Comparison of ENCODE assay signal across 8 cellular contexts in the genomic region with DNA sequence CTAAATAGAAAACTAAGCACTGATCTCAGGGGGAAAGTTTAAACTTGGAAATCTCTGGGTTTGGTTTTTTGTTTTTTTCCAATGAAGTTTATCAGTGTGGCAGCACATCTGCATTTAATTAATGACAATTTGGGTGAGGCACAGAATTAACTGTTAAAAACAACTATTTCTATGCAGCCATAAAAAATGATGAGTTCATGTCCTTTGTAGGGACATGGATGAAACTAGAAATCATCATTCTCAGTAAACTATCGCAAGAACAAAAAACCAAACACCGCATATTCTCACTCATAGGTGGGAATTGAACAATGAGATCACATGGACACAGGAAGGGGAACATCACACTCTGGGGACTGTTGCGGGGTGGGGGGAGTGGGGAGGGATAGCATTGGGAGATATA.
DNase-seq lines count a peak whose midpoint lies in the region; ATAC-seq and TF ChIP-seq lines count a peak whose summit lies in the region.
"Not testable (repeated sequence)": the region's sequence is repeated elsewhere in the genome, so short reads cannot be mapped to it uniquely, and the experiment has no call there.

No MANE protein-coding gene starts in this region.

- H3K9ac ChIP-seq in BLaER1 treated with 17β-estradiol and CSF1 and Interleukin-3, amounts not matched to agents 10 nM and 100 nM = peak overlapping the region in 10 of 11 experiments; percentile 11 to 92 (median 72); a peak in 19 of 22 replicates

- peaks cover 44 to 98% (median 95%) of the 10 kb centered on the region in 10 experiments for H3K4me1 ChIP-seq in BLaER1 treated with 17β-estradiol and CSF1 and Interleukin-3, amounts not matched to agents 10 nM and 100 nM
- H3K4me1 ChIP-seq in thymus (ENCODE audit: control insufficient read depth, insufficient read depth, low read length) = peaks cover 56% of the 10 kb centered on the region

- POLR2A ChIA-PET in activated CD8-positive, alpha-beta T cell treated with anti-CD3 and anti-CD28 coated beads, Interleukin-2, amount 10 ng/mL, durations not matched to agents 7 days and 5 days (lab: Charles Lee) = interaction anchor here (0.6 to 8.0 kb wide), 5 partner anchors 10 to 572 kb away, joined by 3 to 34 read pairs (median 12); no protein-coding TSS in a partner anchor
- POLR2A ChIA-PET in naive thymus-derived CD8-positive, alpha-beta T cell (lab: Charles Lee) = interaction anchor here (1.1 to 34.2 kb wide), 3 partner anchors 10 to 60 kb away, joined by 3 to 760 read pairs (median 140); no protein-coding TSS in a partner anchor

- H3K9me3 Mint-ChIP-seq in T-helper 1 cell treated with Interleukin-12 subunit alpha and Interleukin-12 subunit beta and Interleukin-4 antibody, amounts not matched to agents 30 μg/mL and 1 μg/mL, for 36 hours; activated CD8-positive, alpha-beta T cell treated with anti-CD3 and anti-CD28 coated beads, Interleukin-2, amount 10 ng/mL, durations not matched to agents 7 days and 5 days (ENCODE audit: insufficient read depth); activated naive CD4-positive, alpha-beta T cell treated with anti-CD3 and anti-CD28 coated beads, Interleukin-2, amount 50 U/mL, for 24 hours; endothelial cell (ENCODE audit: unreplicated experiment); naive thymus-derived CD8-positive, alpha-beta T cell: not testable (repeated sequence)

- peak overlapping the region; percentile 89 for H3K4me3 Mint-ChIP-seq in T-helper 1 cell treated with Interleukin-12 subunit alpha and Interleukin-12 subunit beta and Interleukin-4 antibody, amounts not matched to agents 30 μg/mL and 1 μg/mL, for 36 hours
- H3K4me3 Mint-ChIP-seq in activated CD8-positive, alpha-beta T cell treated with anti-CD3 and anti-CD28 coated beads, Interleukin-2, amount 10 ng/mL, durations not matched to agents 7 days and 5 days = peak overlapping the region; percentile 86
- peak overlapping the region; percentile 87 for H3K4me3 Mint-ChIP-seq in activated naive CD4-positive, alpha-beta T cell treated with anti-CD3 and anti-CD28 coated beads, Interleukin-2, amount 50 U/mL, for 24 hours
- H3K4me3 Mint-ChIP-seq in endothelial cell (ENCODE audit: unreplicated experiment) = not testable (repeated sequence)
- H3K4me3 Mint-ChIP-seq in naive thymus-derived CD8-positive, alpha-beta T cell = peak overlapping the region; percentile 75 to 93 (median 88)

- H4K20me1 ChIP-seq in BLaER1 treated with 17β-estradiol and CSF1 and Interleukin-3, amounts not matched to agents 10 nM and 100 nM = peaks cover 0 to 85% (median 0%) of the 10 kb centered on the region in 11 experiments; a peak in 6 of 22 replicates

- not testable (repeated sequence) for H3K27me3 Mint-ChIP-seq in T-helper 1 cell treated with Interleukin-12 subunit alpha and Interleukin-12 subunit beta and Interleukin-4 antibody, amounts not matched to agents 30 μg/mL and 1 μg/mL, for 36 hours (ENCODE audit: low read depth); activated CD8-positive, alpha-beta T cell treated with anti-CD3 and anti-CD28 coated beads, Interleukin-2, amount 10 ng/mL, durations not matched to agents 7 days and 5 days (ENCODE audit: low read depth); activated naive CD4-positive, alpha-beta T cell treated with anti-CD3 and anti-CD28 coated beads, Interleukin-2, amount 50 U/mL, for 24 hours; endothelial cell (ENCODE audit: unreplicated experiment); naive thymus-derived CD8-positive, alpha-beta T cell

- H3K27me3 ChIP-seq in BLaER1 treated with 17β-estradiol and CSF1 and Interleukin-3, amounts not matched to agents 10 nM and 100 nM; thymus (ENCODE audit: control insufficient read depth, insufficient read depth): not testable (repeated sequence)

- H3K4me2 ChIP-seq in BLaER1 treated with 17β-estradiol and CSF1 and Interleukin-3, amounts not matched to agents 10 nM and 100 nM = peak overlapping the region; percentile 66 to 92 (median 76)

- not testable (repeated sequence) for TF ChIP-seq CTCF in GM12865 (IDR thresholded peaks at IDR 0.05; ENCODE audit: insufficient read depth, low read depth, low read length, missing control alignments); endothelial cell (IDR thresholded peaks at IDR 0.05; ENCODE audit: unreplicated experiment)

- DNase-seq in GM12865 (ENCODE audit: low read depth); activated CD8-positive, alpha-beta T cell treated with anti-CD3 and anti-CD28 coated beads, Interleukin-2, amount 10 ng/mL, durations not matched to agents 7 days and 5 days; endothelial cell (ENCODE audit: low spot score); naive thymus-derived CD8-positive, alpha-beta T cell: not testable (repeated sequence)

- peaks cover 79% of the 10 kb centered on the region for H3K36me3 Mint-ChIP-seq in T-helper 1 cell treated with Interleukin-12 subunit alpha and Interleukin-12 subunit beta and Interleukin-4 antibody, amounts not matched to agents 30 μg/mL and 1 μg/mL, for 36 hours (ENCODE audit: low read depth)
- peaks cover 89% of the 10 kb centered on the region for H3K36me3 Mint-ChIP-seq in activated CD8-positive, alpha-beta T cell treated with anti-CD3 and anti-CD28 coated beads, Interleukin-2, amount 10 ng/mL, durations not matched to agents 7 days and 5 days (ENCODE audit: low read depth)
- peaks cover 37% of the 10 kb centered on the region for H3K36me3 Mint-ChIP-seq in activated naive CD4-positive, alpha-beta T cell treated with anti-CD3 and anti-CD28 coated beads, Interleukin-2, amount 50 U/mL, for 24 hours
- H3K36me3 Mint-ChIP-seq in endothelial cell (ENCODE audit: low read depth, unreplicated experiment) = not testable (repeated sequence)
- H3K36me3 Mint-ChIP-seq in naive thymus-derived CD8-positive, alpha-beta T cell = peaks cover 0 to 50% (median 28%) of the 10 kb centered on the region in 3 donors

- CTCF ChIA-PET in activated CD8-positive, alpha-beta T cell treated with anti-CD3 and anti-CD28 coated beads, Interleukin-2, amount 10 ng/mL, durations not matched to agents 7 days and 5 days (lab: Charles Lee) = interaction anchor here (0.6 to 2.4 kb wide), 3 partner anchors 17 to 79 kb away, joined by 3 to 6 read pairs (median 3); no protein-coding TSS in a partner anchor

- 81% methylated on average over 2 of the region's 3 CpGs for WGBS in thymus

- peaks cover 42% of the 10 kb centered on the region for H3K4me1 Mint-ChIP-seq in T-helper 1 cell treated with Interleukin-12 subunit alpha and Interleukin-12 subunit beta and Interleukin-4 antibody, amounts not matched to agents 30 μg/mL and 1 μg/mL, for 36 hours (ENCODE audit: low read depth)
- not testable (repeated sequence) for H3K4me1 Mint-ChIP-seq in activated CD8-positive, alpha-beta T cell treated with anti-CD3 and anti-CD28 coated beads, Interleukin-2, amount 10 ng/mL, durations not matched to agents 7 days and 5 days (ENCODE audit: low read depth)
- peaks cover 35% of the 10 kb centered on the region for H3K4me1 Mint-ChIP-seq in activated naive CD4-positive, alpha-beta T cell treated with anti-CD3 and anti-CD28 coated beads, Interleukin-2, amount 50 U/mL, for 24 hours
- H3K4me1 Mint-ChIP-seq in endothelial cell (ENCODE audit: unreplicated experiment) = peaks cover 82% of the 10 kb centered on the region
- H3K4me1 Mint-ChIP-seq in naive thymus-derived CD8-positive, alpha-beta T cell = peaks cover 0 to 87% (median 10%) of the 10 kb centered on the region in 4 donors

- H3K27ac Mint-ChIP-seq in T-helper 1 cell treated with Interleukin-12 subunit alpha and Interleukin-12 subunit beta and Interleukin-4 antibody, amounts not matched to agents 30 μg/mL and 1 μg/mL, for 36 hours = peak overlapping the region; percentile 95
- peak overlapping the region; percentile 93 for H3K27ac Mint-ChIP-seq in activated CD8-positive, alpha-beta T cell treated with anti-CD3 and anti-CD28 coated beads, Interleukin-2, amount 10 ng/mL, durations not matched to agents 7 days and 5 days
- H3K27ac Mint-ChIP-seq in activated naive CD4-positive, alpha-beta T cell treated with anti-CD3 and anti-CD28 coated beads, Interleukin-2, amount 50 U/mL, for 24 hours = peak overlapping the region; percentile 96
- peak overlapping the region; percentile 33 for H3K27ac Mint-ChIP-seq in endothelial cell (ENCODE audit: unreplicated experiment)
- peak overlapping the region; percentile 71 to 98 (median 88) for H3K27ac Mint-ChIP-seq in naive thymus-derived CD8-positive, alpha-beta T cell

- not testable (repeated sequence) for H3K9me3 ChIP-seq in BLaER1 treated with 17β-estradiol and CSF1 and Interleukin-3, amounts not matched to agents 10 nM and 100 nM (replicated peaks in 1 of 11); thymus (ENCODE audit: control insufficient read depth)

- ATAC-seq in activated CD8-positive, alpha-beta T cell treated with anti-CD3 and anti-CD28 coated beads, Interleukin-2, amount 10 ng/mL, durations not matched to agents 7 days and 5 days; naive thymus-derived CD8-positive, alpha-beta T cell: not testable (repeated sequence)

- H3K4me3 ChIP-seq in BLaER1 treated with 17β-estradiol and CSF1 and Interleukin-3, amounts not matched to agents 10 nM and 100 nM = peak overlapping the region in 8 of 10 experiments; percentile 38 to 71 (median 62); a peak in 16 of 20 replicates
- peak overlapping the region; percentile 65 for H3K4me3 ChIP-seq in GM12865 (ENCODE audit: low read depth, low read length)
- peak overlapping the region; percentile 46 for H3K4me3 ChIP-seq in thymus (ENCODE audit: low read length)

- H3K27ac ChIP-seq in BLaER1 treated with 17β-estradiol and CSF1 and Interleukin-3, amounts not matched to agents 10 nM and 100 nM = peak overlapping the region in 8 of 11 experiments; percentile 42 to 92 (median 74); a peak in 16 of 22 replicates
- H3K27ac ChIP-seq in thymus (ENCODE audit: low read depth) = peak overlapping the region; percentile 79

- peaks cover 0 to 93% (median 43%) of the 10 kb centered on the region in 11 experiments; a peak in 14 of 22 replicates for H3K36me3 ChIP-seq in BLaER1 treated with 17β-estradiol and CSF1 and Interleukin-3, amounts not matched to agents 10 nM and 100 nM
- not testable (repeated sequence) for H3K36me3 ChIP-seq in thymus (ENCODE audit: control insufficient read depth, insufficient read depth)

Comparison
In these comparisons a context has a peak if more than half of its experiments do, and no peak if none do; other contexts are left out.
1. H3K27ac Mint-ChIP-seq: peak in every context shown above with its lines; median percentile 96 in activated naive CD4-positive, alpha-beta T cell treated with anti-CD3 and anti-CD28 coated beads, Interleukin-2, amount 50 U/mL, for 24 hours; 95 in T-helper 1 cell treated with Interleukin-12 subunit alpha and Interleukin-12 subunit beta and Interleukin-4 antibody, amounts not matched to agents 30 μg/mL and 1 μg/mL, for 36 hours; 93 in activated CD8-positive, alpha-beta T cell treated with anti-CD3 and anti-CD28 coated beads, Interleukin-2, amount 10 ng/mL, durations not matched to agents 7 days and 5 days; 88 in naive thymus-derived CD8-positive, alpha-beta T cell; 33 in endothelial cell.